1 cellular context compared by ENCODE assay signal in the genomic region with DNA sequence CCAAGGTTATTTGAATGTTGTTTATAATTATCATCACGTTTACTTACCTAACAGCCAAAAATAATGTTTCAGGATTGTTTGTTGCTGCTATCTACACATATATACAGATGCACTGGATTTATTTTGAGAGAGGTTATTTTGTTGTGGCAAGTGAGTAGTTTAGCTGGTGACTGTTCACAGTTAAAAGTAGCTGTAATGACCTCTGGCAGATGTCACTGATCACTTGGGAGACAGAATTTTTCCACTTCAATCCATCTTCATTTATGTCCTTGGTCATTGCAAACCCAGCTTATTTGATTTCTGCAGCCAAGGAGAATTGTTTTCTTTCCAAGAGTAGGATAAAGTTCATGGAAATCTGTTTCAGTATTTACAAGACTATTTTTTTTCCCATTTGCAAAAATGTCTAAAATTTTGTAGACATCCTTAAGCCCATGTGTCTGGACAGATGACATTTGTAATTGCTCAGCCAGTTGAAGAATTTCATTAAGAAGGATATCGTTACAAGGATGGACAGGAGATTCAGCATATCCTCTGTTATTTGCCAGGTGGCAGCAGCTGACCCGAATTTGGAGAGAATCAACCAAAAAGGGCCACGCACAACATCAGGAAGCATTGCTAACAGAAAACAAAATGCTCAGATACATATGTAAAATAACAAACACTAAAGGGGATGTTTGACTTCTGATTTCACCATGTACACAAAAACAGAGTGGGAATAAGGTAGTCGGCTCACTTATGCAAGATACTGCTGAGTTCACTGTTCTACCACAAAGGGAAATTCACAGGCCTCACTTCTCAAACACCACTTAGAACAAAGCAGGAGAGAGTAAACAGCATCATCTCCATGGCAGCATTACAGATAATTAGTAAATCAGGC.
TF ChIP-seq lines count a peak whose summit lies in the region.

No MANE protein-coding gene starts in this region.

TF ChIP-seq in H1, 55 proteins besides CTCF, POLR2A, EP300 and RAD21 (continued from another document):
- no peak for TF ChIP-seq CREB1 (IDR thresholded peaks at IDR 0.05)
- TF ChIP-seq SP1 (IDR thresholded peaks at IDR 0.05; ENCODE audit: low read depth, low read length), result no peak
- TF ChIP-seq NRF1 (IDR thresholded peaks at IDR 0.05; ENCODE audit: low read depth, low read length), result no peak
- no peak for TF ChIP-seq YY1 (IDR thresholded peaks at IDR 0.05; ENCODE audit: low read depth, low read length)
- TF ChIP-seq BRCA1 (IDR thresholded peaks at IDR 0.05; ENCODE audit: low read depth, low read length), result no peak
- no peak for TF ChIP-seq RXRA (IDR thresholded peaks at IDR 0.05; ENCODE audit: insufficient read depth, low read depth, low read length)
- no peak for TF ChIP-seq KDM5A (IDR thresholded peaks at IDR 0.05; ENCODE audit: low read length)
- no peak for TF ChIP-seq CBX5 (IDR thresholded peaks at IDR 0.05; ENCODE audit: low read depth, low read length)
- TF ChIP-seq, protein P1, sequence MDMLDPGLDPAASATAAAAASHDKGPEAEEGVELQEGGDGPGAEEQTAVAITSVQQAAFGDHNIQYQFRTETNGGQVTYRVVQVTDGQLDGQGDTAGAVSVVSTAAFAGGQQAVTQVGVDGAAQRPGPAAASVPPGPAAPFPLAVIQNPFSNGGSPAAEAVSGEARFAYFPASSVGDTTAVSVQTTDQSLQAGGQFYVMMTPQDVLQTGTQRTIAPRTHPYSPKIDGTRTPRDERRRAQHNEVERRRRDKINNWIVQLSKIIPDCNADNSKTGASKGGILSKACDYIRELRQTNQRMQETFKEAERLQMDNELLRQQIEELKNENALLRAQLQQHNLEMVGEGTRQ (IDR thresholded peaks at IDR 0.05; ENCODE audit: low read length), result no peak
